ENCODE assay signal across 1 cellular context in genomic region chr5:34576849-34577248, GRCh38.
TF ChIP-seq lines count a peak whose summit lies in the region.

No MANE protein-coding gene starts in this region.

TF ChIP-seq in HEK293, 187 proteins besides CTCF, POLR2A, EP300 and RAD21 (continued from another document and continues in another):
- TF ChIP-seq ZBTB11 (tag by site-specific recombination; conservative IDR thresholded peaks at IDR 0.05; ENCODE audit: low read depth) (no peak; the same call in 1 of the 2 replicates), ZNF157 (tag by site-specific recombination; IDR thresholded peaks at IDR 0.05) (no peak), ZNF19 (tag by site-specific recombination; IDR thresholded peaks at IDR 0.05; ENCODE audit: low read depth) (no peak), GLI4 (tag by site-specific recombination; IDR thresholded peaks at IDR 0.05) (no peak), ZNF843 (tag by site-specific recombination; IDR thresholded peaks at IDR 0.05) (peak; percentile 95), ZNF221 (tag by site-specific recombination; IDR thresholded peaks at IDR 0.05; ENCODE audit: borderline replicate concordance) (no peak), ZNF585B (tag by site-specific recombination; IDR thresholded peaks at IDR 0.05) (no peak), HOXD13 (CRISPR knock-in tag; IDR thresholded peaks at IDR 0.05; ENCODE audit: borderline replicate concordance) (peak; percentile 46; the same call in 1 of the 2 replicates), ZNF423 (tag by site-specific recombination; IDR thresholded peaks at IDR 0.05) (no peak), BCL11A (tag by site-specific recombination; IDR thresholded peaks at IDR 0.05; ENCODE audit: low read depth) (no peak), MYNN (tag by site-specific recombination; IDR thresholded peaks at IDR 0.05; ENCODE audit: borderline replicate concordance) (no peak), ZNF274 (IDR thresholded peaks at IDR 0.05; ENCODE audit: low read length) (no peak), ZNF274 (tag by site-specific recombination; IDR thresholded peaks at IDR 0.05; ENCODE audit: borderline replicate concordance) (no peak), ZXDB (tag by site-specific recombination; IDR thresholded peaks at IDR 0.05) (peak; percentile 80), ZNF548 (tag by site-specific recombination; IDR thresholded peaks at IDR 0.05) (no peak), ZNF155 (tag by site-specific recombination; IDR thresholded peaks at IDR 0.05) (no peak), GLI2 (tag by site-specific recombination; IDR thresholded peaks at IDR 0.05; ENCODE audit: borderline replicate concordance, low read depth) (0 out of 2 replicates have a peak, but pooled peaks have one; percentile 32), ZSCAN30 (tag by site-specific recombination; IDR thresholded peaks at IDR 0.05) (peak; percentile 34; the same call in 1 of the 2 replicates), IKZF3 (tag by site-specific recombination; IDR thresholded peaks at IDR 0.05) (no peak), HOXA7 (CRISPR knock-in tag; IDR thresholded peaks at IDR 0.05; ENCODE audit: borderline replicate concordance) (no peak), ZNF398 (tag by site-specific recombination; IDR thresholded peaks at IDR 0.05) (0 out of 2 replicates have a peak, but pooled peaks have one; percentile 25), FEZF1 (tag by site-specific recombination; IDR thresholded peaks at IDR 0.05) (peak; percentile 99), ZNF140 (tag by site-specific recombination; IDR thresholded peaks at IDR 0.05) (no peak), ZNF335 (tag by site-specific recombination; conservative IDR thresholded peaks at IDR 0.05) (peak; percentile 62), KLF7 (tag by site-specific recombination; IDR thresholded peaks at IDR 0.05; ENCODE audit: borderline replicate concordance) (0 out of 2 replicates have a peak, but pooled peaks have one; percentile 30), KLF16 (tag by site-specific recombination; IDR thresholded peaks at IDR 0.05) (0 out of 2 replicates have a peak, but pooled peaks have one; percentile 31), PRDM10 (tag by site-specific recombination; IDR thresholded peaks at IDR 0.05) (no peak), ZNF623 (tag by site-specific recombination; IDR thresholded peaks at IDR 0.05) (no peak), SP2 (tag by site-specific recombination; IDR thresholded peaks at IDR 0.05) (no peak), BCL6B (tag by site-specific recombination; IDR thresholded peaks at IDR 0.05) (peak; percentile 63; the same call in 1 of the 2 replicates), ZNF121 (tag by site-specific recombination; IDR thresholded peaks at IDR 0.05) (no peak), ZNF510 (tag by site-specific recombination; IDR thresholded peaks at IDR 0.05; ENCODE audit: insufficient replicate concordance) (no peak), KLF10 (tag by site-specific recombination; IDR thresholded peaks at IDR 0.05) (0 out of 2 replicates have a peak, but pooled peaks have one; percentile 38), SALL2 (tag by site-specific recombination; IDR thresholded peaks at IDR 0.05; ENCODE audit: borderline replicate concordance) (no peak), ZNF658 (tag by site-specific recombination; IDR thresholded peaks at IDR 0.05) (no peak), ZNF362 (tag by site-specific recombination; IDR thresholded peaks at IDR 0.05) (no peak), TRIM28 (IDR thresholded peaks at IDR 0.05; ENCODE audit: borderline replicate concordance, low read length) (no peak), ZNF138 (tag by site-specific recombination; IDR thresholded peaks at IDR 0.05; ENCODE audit: borderline replicate concordance) (no peak), ZBTB44 (tag by site-specific recombination; IDR thresholded peaks at IDR 0.05) (peak; percentile 35; the same call in 1 of the 2 replicates), ZNF48 (tag by site-specific recombination; IDR thresholded peaks at IDR 0.05) (no peak), ZNF580 (tag by site-specific recombination; IDR thresholded peaks at IDR 0.05) (peak; percentile 62; the same call in 1 of the 2 replicates), PRDM6 (tag by site-specific recombination; IDR thresholded peaks at IDR 0.05) (peak; percentile 73), OSR2 (tag by site-specific recombination; IDR thresholded peaks at IDR 0.05) (no peak; the same call in 1 of the 2 replicates), ZNF610 (tag by site-specific recombination; IDR thresholded peaks at IDR 0.05; ENCODE audit: borderline replicate concordance) (0 out of 2 replicates have a peak, but pooled peaks have one; percentile 38), PRDM4 (tag by site-specific recombination; IDR thresholded peaks at IDR 0.05) (peak; percentile 86)
